Comparison of ENCODE assay signal across 1 cellular context in the genomic region with DNA sequence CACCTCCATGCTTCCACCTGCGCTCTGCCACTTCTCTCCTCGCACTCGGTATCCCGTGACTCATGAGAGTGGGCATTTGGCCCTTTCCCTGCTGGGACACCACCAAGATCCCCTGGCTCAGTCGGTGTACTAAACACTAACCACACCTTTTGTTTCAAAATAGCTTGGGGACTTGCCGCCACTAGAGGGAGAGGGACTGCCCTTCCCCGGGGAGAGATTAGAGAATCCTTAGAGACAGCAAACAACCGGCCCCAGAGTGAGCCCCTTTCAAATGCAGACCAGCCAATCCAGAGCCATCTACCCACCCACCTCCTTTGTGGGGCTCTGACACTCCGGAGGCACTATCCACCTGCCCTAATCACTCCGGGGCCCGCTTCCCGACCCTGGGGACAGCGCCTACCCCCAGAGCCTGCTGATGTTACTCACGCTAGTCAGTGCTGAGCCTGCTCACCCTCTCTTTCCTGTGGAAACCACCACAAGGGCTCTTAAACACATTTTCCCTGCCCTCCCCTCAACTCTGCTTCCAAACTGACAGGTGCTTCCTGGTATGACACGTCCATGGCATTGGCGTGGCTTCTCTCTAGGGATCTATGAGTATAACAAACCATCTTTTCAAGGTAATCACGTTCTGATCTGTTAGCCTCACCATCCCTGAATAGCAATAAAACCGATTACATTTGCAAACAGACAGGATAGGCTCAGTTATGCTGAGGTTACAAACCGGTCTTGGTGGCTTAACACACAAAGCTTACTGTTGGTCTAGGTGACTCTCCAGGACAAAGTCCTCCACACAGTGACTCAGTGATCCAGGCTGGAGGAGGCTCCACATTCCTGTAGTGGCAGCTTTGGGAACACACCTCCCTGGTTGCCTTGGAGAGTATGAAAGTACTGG.
TF ChIP-seq lines count a peak whose summit lies in the region.

No MANE protein-coding gene starts in this region.

TF ChIP-seq in HepG2, 621 proteins besides CTCF, POLR2A, EP300 and RAD21 (continued from another document and continues in another):
- TF ChIP-seq, protein P1, sequence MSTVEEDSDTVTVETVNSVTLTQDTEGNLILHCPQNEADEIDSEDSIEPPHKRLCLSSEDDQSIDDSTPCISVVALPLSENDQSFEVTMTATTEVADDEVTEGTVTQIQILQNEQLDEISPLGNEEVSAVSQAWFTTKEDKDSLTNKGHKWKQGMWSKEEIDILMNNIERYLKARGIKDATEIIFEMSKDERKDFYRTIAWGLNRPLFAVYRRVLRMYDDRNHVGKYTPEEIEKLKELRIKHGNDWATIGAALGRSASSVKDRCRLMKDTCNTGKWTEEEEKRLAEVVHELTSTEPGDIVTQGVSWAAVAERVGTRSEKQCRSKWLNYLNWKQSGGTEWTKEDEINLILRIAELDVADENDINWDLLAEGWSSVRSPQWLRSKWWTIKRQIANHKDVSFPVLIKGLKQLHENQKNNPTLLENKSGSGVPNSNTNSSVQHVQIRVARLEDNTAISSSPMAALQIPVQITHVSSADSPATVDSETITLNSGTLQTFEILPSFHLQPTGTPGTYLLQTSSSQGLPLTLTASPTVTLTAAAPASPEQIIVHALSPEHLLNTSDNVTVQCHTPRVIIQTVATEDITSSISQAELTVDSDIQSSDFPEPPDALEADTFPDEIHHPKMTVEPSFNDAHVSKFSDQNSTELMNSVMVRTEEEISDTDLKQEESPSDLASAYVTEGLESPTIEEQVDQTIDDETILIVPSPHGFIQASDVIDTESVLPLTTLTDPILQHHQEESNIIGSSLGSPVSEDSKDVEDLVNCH (CRISPR knock-in tag; IDR thresholded peaks at IDR 0.05), result no peak; the same call in 1 of the 2 replicates
- TF ChIP-seq EEA1 (CRISPR knock-in tag; IDR thresholded peaks at IDR 0.05; ENCODE audit: borderline replicate concordance), result no peak
- TF ChIP-seq PAX8 (CRISPR knock-in tag; IDR thresholded peaks at IDR 0.05; ENCODE audit: borderline replicate concordance), result 0 out of 2 replicates have a peak, but pooled peaks have one; percentile 36
- TF ChIP-seq SAP130 (CRISPR knock-in tag; IDR thresholded peaks at IDR 0.05; ENCODE audit: low read depth), result peak; percentile 64
- TF ChIP-seq, protein P2, sequence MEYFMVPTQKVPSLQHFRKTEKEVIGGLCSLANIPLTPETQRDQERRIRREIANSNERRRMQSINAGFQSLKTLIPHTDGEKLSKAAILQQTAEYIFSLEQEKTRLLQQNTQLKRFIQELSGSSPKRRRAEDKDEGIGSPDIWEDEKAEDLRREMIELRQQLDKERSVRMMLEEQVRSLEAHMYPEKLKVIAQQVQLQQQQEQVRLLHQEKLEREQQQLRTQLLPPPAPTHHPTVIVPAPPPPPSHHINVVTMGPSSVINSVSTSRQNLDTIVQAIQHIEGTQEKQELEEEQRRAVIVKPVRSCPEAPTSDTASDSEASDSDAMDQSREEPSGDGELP (IDR thresholded peaks at IDR 0.05; ENCODE audit: borderline replicate concordance, low read depth), result no peak
- TF ChIP-seq, protein P3, sequence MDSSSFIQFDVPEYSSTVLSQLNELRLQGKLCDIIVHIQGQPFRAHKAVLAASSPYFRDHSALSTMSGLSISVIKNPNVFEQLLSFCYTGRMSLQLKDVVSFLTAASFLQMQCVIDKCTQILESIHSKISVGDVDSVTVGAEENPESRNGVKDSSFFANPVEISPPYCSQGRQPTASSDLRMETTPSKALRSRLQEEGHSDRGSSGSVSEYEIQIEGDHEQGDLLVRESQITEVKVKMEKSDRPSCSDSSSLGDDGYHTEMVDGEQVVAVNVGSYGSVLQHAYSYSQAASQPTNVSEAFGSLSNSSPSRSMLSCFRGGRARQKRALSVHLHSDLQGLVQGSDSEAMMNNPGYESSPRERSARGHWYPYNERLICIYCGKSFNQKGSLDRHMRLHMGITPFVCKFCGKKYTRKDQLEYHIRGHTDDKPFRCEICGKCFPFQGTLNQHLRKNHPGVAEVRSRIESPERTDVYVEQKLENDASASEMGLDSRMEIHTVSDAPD (CRISPR knock-in tag; IDR thresholded peaks at IDR 0.05), result no peak
- no peak for TF ChIP-seq NR1H2 (CRISPR knock-in tag; IDR thresholded peaks at IDR 0.05; ENCODE audit: borderline replicate concordance, low read depth)
- TF ChIP-seq HMG20B (CRISPR knock-in tag; conservative IDR thresholded peaks at IDR 0.05), result no peak
- TF ChIP-seq HHEX (CRISPR knock-in tag; IDR thresholded peaks at IDR 0.05), result no peak
- no peak for TF ChIP-seq ZNF607 (CRISPR knock-in tag; IDR thresholded peaks at IDR 0.05; ENCODE audit: borderline replicate concordance)
- TF ChIP-seq YEATS4 (CRISPR knock-in tag; IDR thresholded peaks at IDR 0.05; ENCODE audit: borderline replicate concordance), result no peak
- peak; percentile 45 for TF ChIP-seq NFYB (CRISPR knock-in tag; IDR thresholded peaks at IDR 0.05)
- no peak for TF ChIP-seq ZBTB8A (CRISPR knock-in tag; IDR thresholded peaks at IDR 0.05; ENCODE audit: borderline replicate concordance, low read depth)
- TF ChIP-seq SMYD3 (CRISPR knock-in tag; IDR thresholded peaks at IDR 0.05), result no peak
- peak; percentile 72; the same call in 1 of the 2 replicates for TF ChIP-seq ZNF780A (CRISPR knock-in tag; IDR thresholded peaks at IDR 0.05)
- TF ChIP-seq, protein P4, sequence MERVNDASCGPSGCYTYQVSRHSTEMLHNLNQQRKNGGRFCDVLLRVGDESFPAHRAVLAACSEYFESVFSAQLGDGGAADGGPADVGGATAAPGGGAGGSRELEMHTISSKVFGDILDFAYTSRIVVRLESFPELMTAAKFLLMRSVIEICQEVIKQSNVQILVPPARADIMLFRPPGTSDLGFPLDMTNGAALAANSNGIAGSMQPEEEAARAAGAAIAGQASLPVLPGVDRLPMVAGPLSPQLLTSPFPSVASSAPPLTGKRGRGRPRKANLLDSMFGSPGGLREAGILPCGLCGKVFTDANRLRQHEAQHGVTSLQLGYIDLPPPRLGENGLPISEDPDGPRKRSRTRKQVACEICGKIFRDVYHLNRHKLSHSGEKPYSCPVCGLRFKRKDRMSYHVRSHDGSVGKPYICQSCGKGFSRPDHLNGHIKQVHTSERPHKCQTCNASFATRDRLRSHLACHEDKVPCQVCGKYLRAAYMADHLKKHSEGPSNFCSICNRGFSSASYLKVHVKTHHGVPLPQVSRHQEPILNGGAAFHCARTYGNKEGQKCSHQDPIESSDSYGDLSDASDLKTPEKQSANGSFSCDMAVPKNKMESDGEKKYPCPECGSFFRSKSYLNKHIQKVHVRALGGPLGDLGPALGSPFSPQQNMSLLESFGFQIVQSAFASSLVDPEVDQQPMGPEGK (CRISPR knock-in tag; IDR thresholded peaks at IDR 0.05), result 0 out of 2 replicates have a peak, but pooled peaks have one; percentile 11
- TF ChIP-seq, protein P5, sequence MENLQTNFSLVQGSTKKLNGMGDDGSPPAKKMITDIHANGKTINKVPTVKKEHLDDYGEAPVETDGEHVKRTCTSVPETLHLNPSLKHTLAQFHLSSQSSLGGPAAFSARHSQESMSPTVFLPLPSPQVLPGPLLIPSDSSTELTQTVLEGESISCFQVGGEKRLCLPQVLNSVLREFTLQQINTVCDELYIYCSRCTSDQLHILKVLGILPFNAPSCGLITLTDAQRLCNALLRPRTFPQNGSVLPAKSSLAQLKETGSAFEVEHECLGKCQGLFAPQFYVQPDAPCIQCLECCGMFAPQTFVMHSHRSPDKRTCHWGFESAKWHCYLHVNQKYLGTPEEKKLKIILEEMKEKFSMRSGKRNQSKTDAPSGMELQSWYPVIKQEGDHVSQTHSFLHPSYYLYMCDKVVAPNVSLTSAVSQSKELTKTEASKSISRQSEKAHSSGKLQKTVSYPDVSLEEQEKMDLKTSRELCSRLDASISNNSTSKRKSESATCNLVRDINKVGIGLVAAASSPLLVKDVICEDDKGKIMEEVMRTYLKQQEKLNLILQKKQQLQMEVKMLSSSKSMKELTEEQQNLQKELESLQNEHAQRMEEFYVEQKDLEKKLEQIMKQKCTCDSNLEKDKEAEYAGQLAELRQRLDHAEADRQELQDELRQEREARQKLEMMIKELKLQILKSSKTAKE (CRISPR knock-in tag; IDR thresholded peaks at IDR 0.05; ENCODE audit: borderline replicate concordance), result no peak
- TF ChIP-seq, protein P6, sequence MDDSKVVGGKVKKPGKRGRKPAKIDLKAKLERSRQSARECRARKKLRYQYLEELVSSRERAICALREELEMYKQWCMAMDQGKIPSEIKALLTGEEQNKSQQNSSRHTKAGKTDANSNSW (CRISPR knock-in tag; IDR thresholded peaks at IDR 0.05; ENCODE audit: borderline replicate concordance), result no peak
- no peak for TF ChIP-seq SOX6 (IDR thresholded peaks at IDR 0.05)
- no peak for TF ChIP-seq SOX6 (CRISPR knock-in tag; IDR thresholded peaks at IDR 0.05)
- TF ChIP-seq DMAP1 (CRISPR knock-in tag; IDR thresholded peaks at IDR 0.05), result no peak
- TF ChIP-seq ATRX (CRISPR knock-in tag; IDR thresholded peaks at IDR 0.05; ENCODE audit: borderline replicate concordance), result no peak
- no peak for TF ChIP-seq SMARCC2 (IDR thresholded peaks at IDR 0.05)
- TF ChIP-seq GATA4 (IDR thresholded peaks at IDR 0.05; ENCODE audit: borderline replicate concordance, low read depth), result no peak
- no peak for TF ChIP-seq FLYWCH1 (CRISPR knock-in tag; IDR thresholded peaks at IDR 0.05)
- TF ChIP-seq, protein P7, sequence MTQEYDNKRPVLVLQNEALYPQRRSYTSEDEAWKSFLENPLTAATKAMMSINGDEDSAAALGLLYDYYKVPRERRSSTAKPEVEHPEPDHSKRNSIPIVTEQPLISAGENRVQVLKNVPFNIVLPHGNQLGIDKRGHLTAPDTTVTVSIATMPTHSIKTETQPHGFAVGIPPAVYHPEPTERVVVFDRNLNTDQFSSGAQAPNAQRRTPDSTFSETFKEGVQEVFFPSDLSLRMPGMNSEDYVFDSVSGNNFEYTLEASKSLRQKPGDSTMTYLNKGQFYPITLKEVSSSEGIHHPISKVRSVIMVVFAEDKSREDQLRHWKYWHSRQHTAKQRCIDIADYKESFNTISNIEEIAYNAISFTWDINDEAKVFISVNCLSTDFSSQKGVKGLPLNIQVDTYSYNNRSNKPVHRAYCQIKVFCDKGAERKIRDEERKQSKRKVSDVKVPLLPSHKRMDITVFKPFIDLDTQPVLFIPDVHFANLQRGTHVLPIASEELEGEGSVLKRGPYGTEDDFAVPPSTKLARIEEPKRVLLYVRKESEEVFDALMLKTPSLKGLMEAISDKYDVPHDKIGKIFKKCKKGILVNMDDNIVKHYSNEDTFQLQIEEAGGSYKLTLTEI (CRISPR knock-in tag; conservative IDR thresholded peaks at IDR 0.05), result no peak
- peak; percentile 76; the same call in 1 of the 2 replicates for TF ChIP-seq ZNF34 (CRISPR knock-in tag; IDR thresholded peaks at IDR 0.05; ENCODE audit: borderline replicate concordance)
- TF ChIP-seq MXD4 (CRISPR knock-in tag; IDR thresholded peaks at IDR 0.05), result 0 out of 2 replicates have a peak, but pooled peaks have one; percentile 20
- TF ChIP-seq, protein P8, sequence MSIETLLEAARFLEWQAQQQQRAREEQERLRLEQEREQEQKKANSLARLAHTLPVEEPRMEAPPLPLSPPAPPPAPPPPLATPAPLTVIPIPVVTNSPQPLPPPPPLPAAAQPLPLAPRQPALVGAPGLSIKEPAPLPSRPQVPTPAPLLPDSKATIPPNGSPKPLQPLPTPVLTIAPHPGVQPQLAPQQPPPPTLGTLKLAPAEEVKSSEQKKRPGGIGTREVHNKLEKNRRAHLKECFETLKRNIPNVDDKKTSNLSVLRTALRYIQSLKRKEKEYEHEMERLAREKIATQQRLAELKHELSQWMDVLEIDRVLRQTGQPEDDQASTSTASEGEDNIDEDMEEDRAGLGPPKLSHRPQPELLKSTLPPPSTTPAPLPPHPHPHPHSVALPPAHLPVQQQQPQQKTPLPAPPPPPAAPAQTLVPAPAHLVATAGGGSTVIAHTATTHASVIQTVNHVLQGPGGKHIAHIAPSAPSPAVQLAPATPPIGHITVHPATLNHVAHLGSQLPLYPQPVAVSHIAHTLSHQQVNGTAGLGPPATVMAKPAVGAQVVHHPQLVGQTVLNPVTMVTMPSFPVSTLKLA (IDR thresholded peaks at IDR 0.05), result no peak
- TF ChIP-seq SMC3 (IDR thresholded peaks at IDR 0.05; ENCODE audit: low read length), result peak; percentile 72
- no peak for TF ChIP-seq SNRNP70 (IDR thresholded peaks at IDR 0.05; ENCODE audit: low read depth, low read length)
- no peak for TF ChIP-seq ZNF232 (CRISPR knock-in tag; IDR thresholded peaks at IDR 0.05; ENCODE audit: borderline replicate concordance)
- 0 out of 2 replicates have a peak, but pooled peaks have one; percentile 42 for TF ChIP-seq HDAC1 (CRISPR knock-in tag; IDR thresholded peaks at IDR 0.05)
- TF ChIP-seq DNMT1 (CRISPR knock-in tag; IDR thresholded peaks at IDR 0.05), result no peak
- TF ChIP-seq EED (CRISPR knock-in tag; IDR thresholded peaks at IDR 0.05), result no peak
- TF ChIP-seq NFE2 (CRISPR knock-in tag; IDR thresholded peaks at IDR 0.05), result peak; percentile 80
- TF ChIP-seq, protein P9, sequence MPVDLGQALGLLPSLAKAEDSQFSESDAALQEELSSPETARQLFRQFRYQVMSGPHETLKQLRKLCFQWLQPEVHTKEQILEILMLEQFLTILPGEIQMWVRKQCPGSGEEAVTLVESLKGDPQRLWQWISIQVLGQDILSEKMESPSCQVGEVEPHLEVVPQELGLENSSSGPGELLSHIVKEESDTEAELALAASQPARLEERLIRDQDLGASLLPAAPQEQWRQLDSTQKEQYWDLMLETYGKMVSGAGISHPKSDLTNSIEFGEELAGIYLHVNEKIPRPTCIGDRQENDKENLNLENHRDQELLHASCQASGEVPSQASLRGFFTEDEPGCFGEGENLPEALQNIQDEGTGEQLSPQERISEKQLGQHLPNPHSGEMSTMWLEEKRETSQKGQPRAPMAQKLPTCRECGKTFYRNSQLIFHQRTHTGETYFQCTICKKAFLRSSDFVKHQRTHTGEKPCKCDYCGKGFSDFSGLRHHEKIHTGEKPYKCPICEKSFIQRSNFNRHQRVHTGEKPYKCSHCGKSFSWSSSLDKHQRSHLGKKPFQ (CRISPR knock-in tag; IDR thresholded peaks at IDR 0.05; ENCODE audit: insufficient replicate concordance), result no peak
- TF ChIP-seq TBP (CRISPR knock-in tag; IDR thresholded peaks at IDR 0.05), result no peak
- TF ChIP-seq, protein P10, sequence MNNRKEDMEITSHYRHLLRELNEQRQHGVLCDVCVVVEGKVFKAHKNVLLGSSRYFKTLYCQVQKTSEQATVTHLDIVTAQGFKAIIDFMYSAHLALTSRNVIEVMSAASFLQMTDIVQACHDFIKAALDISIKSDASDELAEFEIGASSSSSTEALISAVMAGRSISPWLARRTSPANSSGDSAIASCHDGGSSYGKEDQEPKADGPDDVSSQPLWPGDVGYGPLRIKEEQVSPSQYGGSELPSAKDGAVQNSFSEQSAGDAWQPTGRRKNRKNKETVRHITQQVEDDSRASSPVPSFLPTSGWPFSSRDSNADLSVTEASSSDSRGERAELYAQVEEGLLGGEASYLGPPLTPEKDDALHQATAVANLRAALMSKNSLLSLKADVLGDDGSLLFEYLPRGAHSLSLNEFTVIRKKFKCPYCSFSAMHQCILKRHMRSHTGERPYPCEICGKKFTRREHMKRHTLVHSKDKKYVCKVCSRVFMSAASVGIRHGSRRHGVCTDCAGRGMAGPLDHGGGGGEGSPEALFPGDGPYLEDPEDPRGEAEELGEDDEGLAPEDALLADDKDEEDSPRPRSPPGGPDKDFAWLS (CRISPR knock-in tag; IDR thresholded peaks at IDR 0.05; ENCODE audit: borderline replicate concordance), result no peak
- peak; percentile 83 for TF ChIP-seq HNF4A (CRISPR knock-in tag; IDR thresholded peaks at IDR 0.05)
- no peak for TF ChIP-seq TCF7 (IDR thresholded peaks at IDR 0.05; ENCODE audit: low read depth)
- TF ChIP-seq, protein P11, sequence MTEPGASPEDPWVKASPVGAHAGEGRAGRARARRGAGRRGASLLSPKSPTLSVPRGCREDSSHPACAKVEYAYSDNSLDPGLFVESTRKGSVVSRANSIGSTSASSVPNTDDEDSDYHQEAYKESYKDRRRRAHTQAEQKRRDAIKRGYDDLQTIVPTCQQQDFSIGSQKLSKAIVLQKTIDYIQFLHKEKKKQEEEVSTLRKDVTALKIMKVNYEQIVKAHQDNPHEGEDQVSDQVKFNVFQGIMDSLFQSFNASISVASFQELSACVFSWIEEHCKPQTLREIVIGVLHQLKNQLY (CRISPR knock-in tag; IDR thresholded peaks at IDR 0.05), result no peak
